In genomic region chr13:43984292-43984691, GRCh38 we compare ENCODE assay signal across 2 cellular contexts.
TF ChIP-seq lines count a peak whose summit lies in the region.

No MANE protein-coding gene starts in this region.

TF ChIP-seq in GM23338, 12 proteins besides CTCF, POLR2A, EP300 and RAD21:
- TF ChIP-seq JUNB (IDR thresholded peaks at IDR 0.05; ENCODE audit: unreplicated experiment) (no peak), EZH2 (IDR thresholded peaks at IDR 0.05; ENCODE audit: low read depth, unreplicated experiment) (no peak), ZNF114 (CRISPR knock-in tag; IDR thresholded peaks at IDR 0.05) (no peak), REST (IDR thresholded peaks at IDR 0.05; ENCODE audit: unreplicated experiment) (no peak), CREB1 (CRISPR knock-in tag; IDR thresholded peaks at IDR 0.05; ENCODE audit: low read depth) (no peak), STAT1 (IDR thresholded peaks at IDR 0.05; ENCODE audit: unreplicated experiment) (no peak), POLR2AphosphoS5 (IDR thresholded peaks at IDR 0.05; ENCODE audit: low read depth) (no peak), ETS1 (IDR thresholded peaks at IDR 0.05) (no peak), EZH2phosphoT487 (IDR thresholded peaks at IDR 0.05; ENCODE audit: unreplicated experiment) (no peak), NANOG (IDR thresholded peaks at IDR 0.05; ENCODE audit: borderline replicate concordance) (no peak), ZNF331 (CRISPR knock-in tag; IDR thresholded peaks at IDR 0.05; ENCODE audit: low read depth) (no peak), ZNF462 (CRISPR knock-in tag; IDR thresholded peaks at IDR 0.05) (no peak)

TF ChIP-seq in K562, 482 proteins besides CTCF, POLR2A, EP300 and RAD21:
- TF ChIP-seq NEUROD1 (IDR thresholded peaks at IDR 0.05; ENCODE audit: borderline replicate concordance, low read depth, low read length, partially characterized antibody) (no peak), TRIM24 (IDR thresholded peaks at IDR 0.05) (no peak), SIX5 (IDR thresholded peaks at IDR 0.05; ENCODE audit: borderline replicate concordance in 1 of 2, insufficient read depth in 1 of 2, low read depth in 1 of 2, low read length in 2 of 2) (no peak), C11orf30 (IDR thresholded peaks at IDR 0.05; ENCODE audit: low read depth) (peak; percentile 21; the same call in 1 of the 2 replicates), MAFF (IDR thresholded peaks at IDR 0.05; ENCODE audit: low read length) (0 out of 2 replicates have a peak, but pooled peaks have one; percentile 10), SMARCA4 (IDR thresholded peaks at IDR 0.05) (no peak), NR3C1 (CRISPR knock-in tag; IDR thresholded peaks at IDR 0.05) (no peak), MAFG (tag; conservative IDR thresholded peaks at IDR 0.05) (peak; percentile 35), ZNF764 (CRISPR knock-in tag; IDR thresholded peaks at IDR 0.05; ENCODE audit: low read depth) (no peak), ARID4B (CRISPR knock-in tag; IDR thresholded peaks at IDR 0.05) (no peak), BRD9 (IDR thresholded peaks at IDR 0.05; ENCODE audit: low read depth, partially characterized antibody) (no peak), ETV5 (CRISPR knock-in tag; IDR thresholded peaks at IDR 0.05; ENCODE audit: low read depth) (no peak), FOXK1 (CRISPR knock-in tag; IDR thresholded peaks at IDR 0.05; ENCODE audit: borderline replicate concordance) (no peak), ZNF277 (CRISPR knock-in tag; IDR thresholded peaks at IDR 0.05; ENCODE audit: borderline replicate concordance) (no peak), ADNP (tag; IDR thresholded peaks at IDR 0.05) (no peak), ELK3 (CRISPR knock-in tag; IDR thresholded peaks at IDR 0.05) (no peak), ZNF316 (IDR thresholded peaks at IDR 0.05) (peak; percentile 54; the same call in 1 of the 2 replicates), NFIX (CRISPR knock-in tag; IDR thresholded peaks at IDR 0.05; ENCODE audit: low read depth) (no peak), SP1 (CRISPR knock-in tag; IDR thresholded peaks at IDR 0.05) (no peak), MED1 (CRISPR knock-in tag; IDR thresholded peaks at IDR 0.05; ENCODE audit: borderline replicate concordance) (no peak), KLF10 (CRISPR knock-in tag; IDR thresholded peaks at IDR 0.05) (no peak), USF2 (CRISPR knock-in tag; IDR thresholded peaks at IDR 0.05) (no peak), RAD51 (IDR thresholded peaks at IDR 0.05; ENCODE audit: borderline replicate concordance, low read depth) (no peak), PHTF2 (CRISPR knock-in tag; IDR thresholded peaks at IDR 0.05) (no peak), CTBP1 (IDR thresholded peaks at IDR 0.05; ENCODE audit: borderline replicate concordance) (no peak), RBM34 (IDR thresholded peaks at IDR 0.05; ENCODE audit: borderline replicate concordance, insufficient read depth, low read length) (no peak), CTCFL (IDR thresholded peaks at IDR 0.05; ENCODE audit: borderline replicate concordance, insufficient read depth, low read depth, low read length, poor library complexity, severe bottlenecking) (no peak), ZBTB34 (CRISPR knock-in tag; IDR thresholded peaks at IDR 0.05) (no peak), NFXL1 (CRISPR knock-in tag; IDR thresholded peaks at IDR 0.05) (no peak), TGIF2 (CRISPR knock-in tag; IDR thresholded peaks at IDR 0.05) (no peak), ID3 (CRISPR knock-in tag; IDR thresholded peaks at IDR 0.05) (no peak), ID3 (tag; IDR thresholded peaks at IDR 0.05) (no peak), MCM7 (IDR thresholded peaks at IDR 0.05) (no peak), ESRRB (CRISPR knock-in tag; IDR thresholded peaks at IDR 0.05; ENCODE audit: borderline replicate concordance) (no peak), MAFK (IDR thresholded peaks at IDR 0.05; ENCODE audit: low read length) (0 out of 2 replicates have a peak, but pooled peaks have one; percentile 10)
